16 cellular contexts compared by ENCODE assay signal in genomic region chr7:21108182-21108581, GRCh38.
A peak's percentile ranks its signal among the peaks of the same experiment; 100 is the strongest.
DNase-seq lines count a peak whose midpoint lies in the region; ATAC-seq and TF ChIP-seq lines count a peak whose summit lies in the region.
"Had no signal": no experiment of that assay in that cellular context is flagged by ENCODE, and none has a peak within 500 bp of the region (broad histone marks: within the 10 kb centered on the region; RNA-seq: fewer than 3 reads in every experiment).

No MANE protein-coding gene starts in this region.

- H3K4me1 ChIP-seq in Peyer's patch (no peaks in the 10 kb centered on the region), mucosa of descending colon (ENCODE audit: low read depth) (peaks cover 26% of the 10 kb centered on the region), ascending aorta (no peaks in the 10 kb centered on the region), uterus (no peaks in the 10 kb centered on the region)

- TF ChIP-seq CTCF in Peyer's patch (IDR thresholded peaks at IDR 0.05) (no peak), mucosa of descending colon (IDR thresholded peaks at IDR 0.05) (no peak), ascending aorta (IDR thresholded peaks at IDR 0.05) (no peak), uterus (IDR thresholded peaks at IDR 0.05) (no peak)

- H3K36me3 ChIP-seq in Peyer's patch (no peaks in the 10 kb centered on the region), mucosa of descending colon (ENCODE audit: low read depth) (no peaks in the 10 kb centered on the region), ascending aorta (no peaks in the 10 kb centered on the region), uterus (no peaks in the 10 kb centered on the region)

- no peaks in the 10 kb centered on the region for H3K9me3 ChIP-seq in Peyer's patch
- H3K9me3 ChIP-seq in mucosa of descending colon, result no peaks in the 10 kb centered on the region
- H3K9me3 ChIP-seq in ascending aorta, result no peaks in the 10 kb centered on the region
- no peaks in the 10 kb centered on the region for H3K9me3 ChIP-seq in uterus

- DNase-seq in Daoy (ENCODE audit: low read depth) (peak; percentile 38), NCI-H1105 treated with DMSO at 0.1 percent for 48 hours (lab: John Stamatoyannopoulos, UW) (peak; percentile 95), Peyer's patch (peak in 2 of 3 donors; percentile 48 to 51), mucosa of descending colon (peak; percentile 60 to 95 (median 77)), ascending aorta (ENCODE audit: low spot score in 2 of 2) (no peak), uterus (no peak), HPDE6-E6E7 (ENCODE audit: extremely low spot score) (no peak)
- DNase-seq: activated CD4-positive, alpha-beta T cell treated with anti-CD3 and anti-CD28 coated beads, Interleukin-2, amount 50 U/mL, for 4 hours; activated naive CD8-positive, alpha-beta T cell treated with anti-CD3 and anti-CD28 coated beads, Interleukin-2, amount 50 U/mL, for 24 hours; activated T-cell treated with anti-CD3 and anti-CD28 coated beads, Interleukin-2, amount 50 U/mL, for 48 hours; DMS53; foreskin fibroblast; NCI-H1694 treated with DMSO at 0.1 percent for 48 hours had no signal

- H3K27me3 ChIP-seq in Peyer's patch (no peaks in the 10 kb centered on the region), ascending aorta (no peaks in the 10 kb centered on the region), uterus (no peaks in the 10 kb centered on the region)

- no peak overlapping the region for H3K4me3 ChIP-seq in Peyer's patch
- no peak overlapping the region for H3K4me3 ChIP-seq in mucosa of descending colon
- no peak overlapping the region for H3K4me3 ChIP-seq in ascending aorta
- H3K4me3 ChIP-seq in uterus, result no peak overlapping the region

- TF ChIP-seq POLR2A in Peyer's patch (IDR thresholded peaks at IDR 0.05) (no peak), uterus (IDR thresholded peaks at IDR 0.05) (no peak)

- H3K27ac ChIP-seq in Peyer's patch (no peak overlapping the region), ascending aorta (no peak overlapping the region), uterus (no peak overlapping the region)

- ATAC-seq in mucosa of descending colon, result peak; percentile 73
- no peak for ATAC-seq in GM19023 (IDR thresholded peaks at IDR 0.05; ENCODE audit: unreplicated experiment)
- ATAC-seq: activated naive CD8-positive, alpha-beta T cell treated with anti-CD3 and anti-CD28 coated beads, Interleukin-2, amount 50 U/mL, for 24 hours; SK-N-SH treated with all-trans-retinoic acid at 6 μM for 48 hours; stimulated activated memory B cell treated with anti-CD40 and anti-IgM and Interleukin-4, amounts not matched to agents 10 μg/mL and 1 μg/mL and 100 μg/mL, for 72 hours had no signal

- intact Hi-C loops in mucosa of descending colon (cut with DNase I, micrococcal nuclease), result no loop called here
- intact Hi-C loops in ascending aorta (cut with DNase I), result no loop called here
- intact Hi-C loops in uterus (cut with DNase I; ENCODE audit: low total_unique reads), result no loop called here

Comparison
In these comparisons a context has a peak if more than half of its experiments do, and no peak if none do; other contexts are left out.
1. DNase-seq: peak in Daoy (single experiment), NCI-H1105 treated with DMSO at 0.1 percent for 48 hours (single experiment), Peyer's patch (2 of 3) and mucosa of descending colon (3 of 3); none in ascending aorta (0 of 2), uterus (0 of 2) and HPDE6-E6E7 (single experiment).